ENCODE assay signal across 8 cellular contexts in genomic region chr2:80258321-80258720, GRCh38. TPM values are rescaled to one million over a fixed set of nuclear protein-coding genes. Genes with fewer than 3 reads are reported as not detected.
"Had no signal": no experiment of that assay in that cellular context is flagged by ENCODE, and none has a peak within 500 bp of the region (broad histone marks: within the 10 kb centered on the region; RNA-seq: fewer than 3 reads in every experiment).

No MANE protein-coding gene starts in this region.

- H3K9ac ChIP-seq: GM23248 had no signal

- H3K4me3 Mint-ChIP-seq: H9 had no signal

- H3K9me3 Mint-ChIP-seq: H9 had no signal

- H2AFZ ChIP-seq: GM23248 had no signal

- DNase-seq: GM23248, GOT3, H9, HCEC 1CT, IMR-90 had no signal

- H3K27ac ChIP-seq: GM23248 had no signal

- FAIRE-seq: H54, HTR-8/SVneo had no signal

- H3K27ac Mint-ChIP-seq: H9 had no signal

- H3K4me3 ChIP-seq: GM23248 had no signal

RNA-seq across cellular contexts. Expression of gene LRRTM1, which starts 46.2 kb away (rescaled TPM):
- total RNA-seq: GM23248, HT-29, IMR-90 had no signal
- polyA plus RNA-seq: GM23248, IMR-90 had no signal
